Comparison of ENCODE assay signal across 8 cellular contexts in genomic region chr11:62081378-62082291, GRCh38. TPM values are rescaled to one million over a fixed set of nuclear protein-coding genes. Genes with fewer than 3 reads are reported as not detected.
DNase-seq lines count a peak whose midpoint lies in the region; ATAC-seq lines count a peak whose summit lies in the region.

No MANE protein-coding gene starts in this region.

- ATAC-seq in GM21390 (IDR thresholded peaks at IDR 0.05; ENCODE audit: unreplicated experiment): no peak

- in situ Hi-C loops in ACHN (cut with HindIII; ENCODE audit: low pct_ligation_motif_present, low pct_unique_long_range_greater_than_20kb, low sequenced_read_pairs): no loop called here

- DNase-seq in ACHN (peak; percentile 77), H4 (ENCODE audit: low spot score) (peak; percentile 43), NCI-H446 treated with DMSO at 0.1 percent for 48 hours (lab: John Stamatoyannopoulos, UW) (peak; percentile 36), caudate nucleus (lab: John Stamatoyannopoulos, UW) (peak in 56 of 61 donors; percentile 5 to 90 (median 69)), kidney tubule cell (ENCODE audit: low spot score) (peak; percentile 92)
- DNase-seq in activated CD4-positive, CD25-positive, alpha-beta regulatory T cell treated with anti-CD3 and anti-CD28 coated beads, Interleukin-2, amount 50 U/mL, for 72 hours: peak; percentile 81
- peak; percentile 70 for DNase-seq in stimulated activated CD4-positive, alpha-beta T cell treated with anti-CD3 and anti-CD28 coated beads, Interleukin-2, amount 100 ng/mL, for 4 hours (ENCODE audit: low read depth)

- H3K27ac ChIP-seq in caudate nucleus (ENCODE audit: low read depth, low read length): peak overlapping the region; percentile 9

RNA-seq across cellular contexts. Expression of gene INCENP, which starts 42.2 kb away (rescaled TPM):
- total RNA-seq in H4 (2014; rRNA removed; shearing (Covaris generic)): 33.3 and 48.9 TPM in 2 replicates

Comparison
In these comparisons a context has a peak if more than half of its experiments do, and no peak if none do; other contexts are left out.
1. DNase-seq: peak in every context shown above with its lines; median percentile 92 in kidney tubule cell; 81 in activated CD4-positive, CD25-positive, alpha-beta regulatory T cell treated with anti-CD3 and anti-CD28 coated beads, Interleukin-2, amount 50 U/mL, for 72 hours; 77 in ACHN; 70 in stimulated activated CD4-positive, alpha-beta T cell treated with anti-CD3 and anti-CD28 coated beads, Interleukin-2, amount 100 ng/mL, for 4 hours; 69 in caudate nucleus; 43 in H4; 36 in NCI-H446 treated with DMSO at 0.1 percent for 48 hours.